Comparison of ENCODE assay signal across 19 cellular contexts in the genomic region with DNA sequence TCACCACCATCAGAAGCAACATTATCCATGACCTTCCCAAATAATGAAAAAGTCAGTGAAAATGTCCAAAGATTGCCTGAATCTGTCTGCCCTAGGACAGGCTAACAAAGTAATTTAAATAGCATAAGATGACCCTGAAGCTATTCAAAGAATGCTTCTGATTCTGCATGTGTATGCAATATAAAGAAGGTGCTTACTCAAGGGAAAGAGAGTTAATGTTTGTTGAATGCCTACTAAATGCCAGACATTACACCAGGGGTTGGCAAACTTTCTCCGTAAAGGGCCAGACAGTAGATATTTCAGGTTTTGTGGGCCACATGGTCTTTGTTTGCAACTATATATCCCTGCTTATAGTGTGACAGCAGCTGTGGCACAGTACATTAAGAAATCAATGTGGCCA.
"Had no signal": no experiment of that assay in that cellular context is flagged by ENCODE, and none has a peak within 500 bp of the region (broad histone marks: within the 10 kb centered on the region; RNA-seq: fewer than 3 reads in every experiment).

No MANE protein-coding gene starts in this region.

- FAIRE-seq: bronchial epithelial cell had no signal

- H3K9me3 ChIP-seq: gastroesophageal sphincter, heart left ventricle, neutrophil, thyroid gland, uterus had no signal

- H3K9me3 Mint-ChIP-seq: naive thymus-derived CD8-positive, alpha-beta T cell; T-helper 1 cell treated with Interleukin-12 subunit alpha and Interleukin-12 subunit beta and Interleukin-4 antibody, amounts not matched to agents 30 μg/mL and 1 μg/mL, for 36 hours had no signal

- H3K79me2 ChIP-seq: parathyroid adenoma had no signal

- H3K9ac ChIP-seq: parathyroid adenoma had no signal

- H3K4me3 Mint-ChIP-seq: activated naive CD8-positive, alpha-beta T cell; naive thymus-derived CD8-positive, alpha-beta T cell; T-helper 1 cell treated with Interleukin-12 subunit alpha and Interleukin-12 subunit beta and Interleukin-4 antibody, amounts not matched to agents 30 μg/mL and 1 μg/mL, for 36 hours had no signal

- H3K27me3 ChIP-seq: gastroesophageal sphincter, heart left ventricle, neutrophil, thyroid gland, uterus had no signal

- H3K4me1 ChIP-seq: heart left ventricle, parathyroid adenoma, thyroid gland, uterus had no signal

- H3K4me3 ChIP-seq: heart left ventricle, thyroid gland, uterus had no signal

- H3K36me3 ChIP-seq: gastroesophageal sphincter, thyroid gland, uterus had no signal

- H3K27ac ChIP-seq: neutrophil, parathyroid adenoma, thyroid gland, uterus had no signal

- DNase-seq: activated CD4-positive, alpha-beta T cell treated with anti-CD3 and anti-CD28 coated beads for 1 hour; activated gamma-delta T cell; cerebellar nuclear complex; cortex of kidney; effector CD8-positive, alpha-beta T cell; heart left ventricle; naive thymus-derived CD8-positive, alpha-beta T cell; retina; stimulated activated CD4-positive, alpha-beta T cell treated with anti-CD3 and anti-CD28 coated beads, Interleukin-2, amount 100 ng/mL, for 24 hours; stimulated activated naive CD4-positive, alpha-beta T cell treated with Interleukin-2 at 50 U/mL for 16 hours; thyroid gland; uterus had no signal

- ATAC-seq: esophagus mucosa; gastroesophageal sphincter; heart left ventricle; naive thymus-derived CD8-positive, alpha-beta T cell had no signal

- H3K27ac Mint-ChIP-seq: activated naive CD8-positive, alpha-beta T cell; T-helper 1 cell treated with Interleukin-12 subunit alpha and Interleukin-12 subunit beta and Interleukin-4 antibody, amounts not matched to agents 30 μg/mL and 1 μg/mL, for 36 hours had no signal

- H2AFZ ChIP-seq: parathyroid adenoma had no signal

- H3K27me3 Mint-ChIP-seq: activated naive CD8-positive, alpha-beta T cell; naive thymus-derived CD8-positive, alpha-beta T cell had no signal
